ENCODE assay signal across 8 cellular contexts in the genomic region with DNA sequence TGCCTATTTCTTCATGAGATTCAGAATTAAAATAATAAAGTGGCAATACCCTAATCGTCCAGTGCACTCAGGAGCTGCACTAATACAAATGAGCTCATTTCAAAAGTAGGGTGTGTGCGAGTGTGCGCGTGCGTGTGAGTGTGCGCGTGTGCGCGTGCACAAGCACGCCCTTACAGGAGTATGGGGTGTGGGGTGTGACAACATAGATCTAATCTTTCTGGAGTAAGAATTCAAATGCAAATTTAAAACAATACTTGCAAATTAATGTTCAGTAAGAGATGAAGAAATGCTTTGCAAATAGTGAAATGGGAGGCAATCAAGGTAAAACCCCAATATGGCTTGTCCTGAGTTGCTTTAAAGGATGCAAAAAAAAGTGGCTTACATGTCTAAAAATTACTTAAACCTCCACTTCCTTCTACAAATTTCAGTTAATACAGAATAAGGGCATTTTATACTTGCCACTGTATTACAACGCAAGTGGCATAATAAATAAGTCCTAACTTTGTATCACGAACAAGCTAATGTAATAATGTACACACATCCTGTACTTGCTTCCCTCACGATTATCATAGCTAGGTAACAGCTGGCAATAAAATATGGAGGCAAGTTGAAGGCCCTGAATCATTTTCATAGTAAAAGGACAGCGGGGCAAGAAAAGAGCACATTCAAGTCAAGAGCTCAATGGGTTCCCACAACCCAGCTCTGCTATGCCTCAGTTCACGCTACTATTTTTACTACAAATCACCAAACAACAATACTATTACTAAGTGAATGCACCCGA. TPM values are rescaled to one million over a fixed set of nuclear protein-coding genes. Genes with fewer than 3 reads are reported as not detected.
DNase-seq lines count a peak whose midpoint lies in the region; ATAC-seq and TF ChIP-seq lines count a peak whose summit lies in the region.
"Not testable (repeated sequence)": the region's sequence is repeated elsewhere in the genome, so short reads cannot be mapped to it uniquely, and the experiment has no call there.

No MANE protein-coding gene starts in this region.

- not testable (repeated sequence) for H3K9me3 Mint-ChIP-seq in stimulated activated naive CD8-positive, alpha-beta T cell treated with anti-CD3 and anti-CD28 coated beads, Interleukin-15, amount 100 ng/mL, for 72 hours

- H3K9me3 ChIP-seq in DOHH2 (ENCODE audit: control insufficient read depth, insufficient read depth, low read length); Loucy (ENCODE audit: insufficient read depth, low read depth, low read length); iPS-15b (ENCODE audit: control insufficient read depth, insufficient read depth, low read length): not testable (repeated sequence)

- peak overlapping the region; percentile 76 to 98 for H3K27ac Mint-ChIP-seq in stimulated activated naive CD8-positive, alpha-beta T cell treated with anti-CD3 and anti-CD28 coated beads, Interleukin-15, amount 100 ng/mL, for 72 hours

- H3K27me3 ChIP-seq in DOHH2 (ENCODE audit: control insufficient read depth, low read length); H7 (ENCODE audit: control insufficient read depth, insufficient read depth, low read length); Loucy (ENCODE audit: insufficient read depth, low read length, poor library complexity, severe bottlenecking); iPS-15b (ENCODE audit: control insufficient read depth, insufficient read depth, low read length): not testable (repeated sequence)

- peak overlapping the region; percentile 66 for H3K4me2 ChIP-seq in DOHH2 (ENCODE audit: low read length)
- peak overlapping the region; percentile 81 for H3K4me2 ChIP-seq in Loucy (ENCODE audit: low read depth, low read length, poor library complexity, severe bottlenecking)

- H4K20me1 ChIP-seq in DOHH2 (ENCODE audit: control insufficient read depth, insufficient read depth, low read depth, low read length) (peaks cover 18% of the 10 kb centered on the region), Loucy (ENCODE audit: insufficient read depth, low read length, poor library complexity, severe bottlenecking) (peaks cover 44% of the 10 kb centered on the region)

- peak overlapping the region; percentile 79 to 97 for H3K4me3 Mint-ChIP-seq in stimulated activated naive CD8-positive, alpha-beta T cell treated with anti-CD3 and anti-CD28 coated beads, Interleukin-15, amount 100 ng/mL, for 72 hours

- H3K79me2 ChIP-seq in DOHH2 (ENCODE audit: control insufficient read depth, low read length) = peaks cover 68% of the 10 kb centered on the region
- H3K79me2 ChIP-seq in Loucy (ENCODE audit: insufficient read depth, low read length) = peaks cover 65% of the 10 kb centered on the region

- not testable (repeated sequence) for H3K9me2 ChIP-seq in DOHH2 (replicated peaks; ENCODE audit: control insufficient read depth, low read length); Loucy (replicated peaks; ENCODE audit: low read depth, low read length)

- H3K36me3 ChIP-seq in DOHH2 (ENCODE audit: control insufficient read depth, low read length) = peaks cover 12% of the 10 kb centered on the region
- H3K36me3 ChIP-seq in H7 (replicated peaks; ENCODE audit: control insufficient read depth, insufficient read depth, low read length); Loucy (ENCODE audit: insufficient read depth, low read length); iPS-15b (ENCODE audit: control insufficient read depth, insufficient read depth, low read length): not testable (repeated sequence)

- peak overlapping the region; percentile 77 for H3K27ac ChIP-seq in DOHH2 (ENCODE audit: low read depth, low read length)

- peaks cover 23% of the 10 kb centered on the region for H3F3A ChIP-seq in DOHH2 (ENCODE audit: control insufficient read depth, insufficient read depth)
- not testable (repeated sequence) for H3F3A ChIP-seq in Loucy (ENCODE audit: low read depth)

- ATAC-seq in stimulated activated naive CD8-positive, alpha-beta T cell treated with anti-CD3 and anti-CD28 coated beads, Interleukin-15, amount 100 ng/mL, for 72 hours = peak; percentile 57

- not testable (repeated sequence) for DNase-seq in H7
- peak; percentile 63 to 68 for DNase-seq in activated CD4-positive, alpha-beta T cell treated with anti-CD3 and anti-CD28 coated beads, Interleukin-2, amount 50 U/mL, for 48 hours
- DNase-seq in central memory CD4-positive, alpha-beta T cell = peak; percentile 71
- DNase-seq in posterior vena cava (ENCODE audit: low spot score) = peak; percentile 87
- peak; percentile 41 to 65 for DNase-seq in stimulated activated naive CD8-positive, alpha-beta T cell treated with anti-CD3 and anti-CD28 coated beads, Interleukin-15, amount 100 ng/mL, for 72 hours

- H3K9ac ChIP-seq in Loucy (ENCODE audit: low read depth, low read length, poor library complexity, severe bottlenecking) (peak overlapping the region; percentile 78), iPS-15b (ENCODE audit: low read depth, low read length) (peak overlapping the region; percentile 54)

- H3K4me1 Mint-ChIP-seq in stimulated activated naive CD8-positive, alpha-beta T cell treated with anti-CD3 and anti-CD28 coated beads, Interleukin-15, amount 100 ng/mL, for 72 hours = peaks cover 43% of the 10 kb centered on the region

- H2AFZ ChIP-seq in Loucy (ENCODE audit: low read length) = not testable (repeated sequence)

- TF ChIP-seq CTCF in DOHH2 (IDR thresholded peaks at IDR 0.05; ENCODE audit: low read depth, low read length, poor library complexity, severe bottlenecking) = not testable (repeated sequence)
- TF ChIP-seq CTCF in Loucy (conservative IDR thresholded peaks at IDR 0.05; ENCODE audit: low read length) = 0 out of 2 replicates have a peak, but pooled peaks have one; percentile 13

- intact Hi-C loops in posterior vena cava (cut with DNase I) = not testable (repeated sequence)

- peak overlapping the region; percentile 97 for H3K4me3 ChIP-seq in DOHH2 (ENCODE audit: low read length)
- H3K4me3 ChIP-seq in H7 (ENCODE audit: insufficient read depth, low read depth, low read length) = peak overlapping the region; percentile 61
- H3K4me3 ChIP-seq in Loucy (ENCODE audit: low read length, poor library complexity, severe bottlenecking) = peak overlapping the region; percentile 89
- H3K4me3 ChIP-seq in iPS-15b (ENCODE audit: low read depth, low read length) = peak overlapping the region; percentile 86

- H3K27me3 Mint-ChIP-seq in stimulated activated naive CD8-positive, alpha-beta T cell treated with anti-CD3 and anti-CD28 coated beads, Interleukin-15, amount 100 ng/mL, for 72 hours = not testable (repeated sequence)

- H3K4me1 ChIP-seq in DOHH2 (ENCODE audit: control insufficient read depth, low read length) = peaks cover 45% of the 10 kb centered on the region
- H3K4me1 ChIP-seq in Loucy (ENCODE audit: insufficient read depth, low read length, poor library complexity, severe bottlenecking) = peaks cover 31% of the 10 kb centered on the region
- H3K4me1 ChIP-seq in iPS-15b (ENCODE audit: control insufficient read depth, insufficient read depth, low read length) = not testable (repeated sequence)

RNA-seq across cellular contexts. Expression of gene KMT2C, which starts 1.9 kb away (rescaled TPM):
- total RNA-seq in H7 (2014; rRNA removed; shearing (Covaris generic)) = 8.5 and 14.6 TPM in 2 replicates
- total RNA-seq in posterior vena cava = 10 to 100 TPM; 78.8 to 88.9 TPM
